ENCODE assay signal across 1 cellular context in genomic region chr6:90411292-90411781, GRCh38.
TF ChIP-seq lines count a peak whose summit lies in the region.

No MANE protein-coding gene starts in this region.

TF ChIP-seq in SK-N-SH, 30 proteins besides CTCF, POLR2A, EP300 and RAD21 (continued from another document):
- TF ChIP-seq PBX3 (IDR thresholded peaks at IDR 0.05) = no peak
- TF ChIP-seq SMC3 (IDR thresholded peaks at IDR 0.05; ENCODE audit: low read depth, low read length) = no peak
- no peak for TF ChIP-seq TEAD4 (IDR thresholded peaks at IDR 0.05; ENCODE audit: borderline replicate concordance, insufficient read depth)
- no peak for TF ChIP-seq REST (IDR thresholded peaks at IDR 0.05; ENCODE audit: low read depth, low read length)
